In the genomic region with DNA sequence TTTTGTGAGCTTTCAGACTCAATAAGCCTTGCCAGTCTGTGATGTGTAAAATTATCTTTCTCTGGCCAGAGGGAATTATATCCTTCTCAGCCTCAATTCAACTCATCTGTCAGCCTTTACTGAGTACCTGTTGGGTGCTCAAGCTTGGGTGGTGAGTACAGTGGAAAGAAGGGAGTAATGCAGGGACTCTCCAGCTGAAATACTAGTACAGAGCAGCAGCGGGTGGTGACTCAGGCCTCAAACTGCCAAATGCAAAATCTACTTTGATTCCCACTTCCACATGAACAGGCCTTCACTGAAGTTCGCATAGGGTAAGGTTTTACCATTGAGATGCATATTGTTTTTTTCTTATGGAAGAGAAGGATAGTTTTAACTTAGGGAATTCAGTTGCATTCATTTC, we compare ENCODE assay signal across 23 cellular contexts.
"Had no signal": no experiment of that assay in that cellular context is flagged by ENCODE, and none has a peak within 500 bp of the region (broad histone marks: within the 10 kb centered on the region; RNA-seq: fewer than 3 reads in every experiment).

No MANE protein-coding gene starts in this region.

- H3K79me2 ChIP-seq: hepatocyte had no signal

- H3K4me1 ChIP-seq: breast epithelium, gastrocnemius medialis, left ventricle myocardium inferior, stomach, thyroid gland, upper lobe of left lung had no signal

- H3K4me3 ChIP-seq: breast epithelium, gastrocnemius medialis, hepatocyte, left ventricle myocardium inferior, lung, mucosa of descending colon, stomach, thyroid gland, upper lobe of left lung had no signal

- H3K27ac Mint-ChIP-seq: activated CD4-positive, alpha-beta T cell treated with anti-CD3 and anti-CD28 coated beads for 36 hours; activated naive CD4-positive, alpha-beta T cell treated with anti-CD3 and anti-CD28 coated beads, Interleukin-2, amount 50 U/mL, for 72 hours; activated T-cell treated with anti-CD3 and anti-CD28 coated beads, Interleukin-2, amount 50 U/mL, for 72 hours; dendritic cell treated with granulocyte-macrophage colony-stimulating factor and Interleukin-4, amounts not matched to agents 40 ng/mL and 50 ng/mL, for 4 days; nephron; stimulated activated naive B cell treated with anti-CD40 and anti-IgM and Interleukin-4, amounts not matched to agents 10 μg/mL and 1 μg/mL and 100 μg/mL, for 72 hours; T-helper 2 cell treated with Interferon-gamma antibody and Interleukin-4, amounts not matched to agents 5 μg/mL and 100 μg/mL, for 36 hours had no signal

- H3K27me3 Mint-ChIP-seq: activated CD4-positive, alpha-beta T cell treated with anti-CD3 and anti-CD28 coated beads for 36 hours; dendritic cell treated with granulocyte-macrophage colony-stimulating factor and Interleukin-4, amounts not matched to agents 40 ng/mL and 50 ng/mL, for 4 days; stimulated activated naive B cell treated with anti-CD40 and anti-IgM and Interleukin-4, amounts not matched to agents 10 μg/mL and 1 μg/mL and 100 μg/mL, for 72 hours had no signal

- H2AFZ ChIP-seq: hepatocyte had no signal

- H3K9me3 Mint-ChIP-seq: dendritic cell treated with granulocyte-macrophage colony-stimulating factor and Interleukin-4, amounts not matched to agents 40 ng/mL and 50 ng/mL, for 4 days; nephron; T-helper 2 cell treated with Interferon-gamma antibody and Interleukin-4, amounts not matched to agents 5 μg/mL and 100 μg/mL, for 36 hours had no signal

- H3K4me3 Mint-ChIP-seq: activated CD4-positive, alpha-beta T cell treated with anti-CD3 and anti-CD28 coated beads for 36 hours; activated T-cell treated with anti-CD3 and anti-CD28 coated beads, Interleukin-2, amount 50 U/mL, for 72 hours; dendritic cell treated with granulocyte-macrophage colony-stimulating factor and Interleukin-4, amounts not matched to agents 40 ng/mL and 50 ng/mL, for 4 days; nephron; stimulated activated naive B cell treated with anti-CD40 and anti-IgM and Interleukin-4, amounts not matched to agents 10 μg/mL and 1 μg/mL and 100 μg/mL, for 72 hours; T-helper 2 cell treated with Interferon-gamma antibody and Interleukin-4, amounts not matched to agents 5 μg/mL and 100 μg/mL, for 36 hours had no signal

- H3K9me3 ChIP-seq: breast epithelium, gastrocnemius medialis, left ventricle myocardium inferior, mucosa of descending colon, stomach, thyroid gland, upper lobe of left lung had no signal

- ATAC-seq: activated CD4-positive, alpha-beta T cell treated with anti-CD3 and anti-CD28 coated beads for 36 hours; activated naive CD4-positive, alpha-beta T cell treated with anti-CD3 and anti-CD28 coated beads, Interleukin-2, amount 50 U/mL, for 72 hours; activated T-cell treated with anti-CD3 and anti-CD28 coated beads, Interleukin-2, amount 50 U/mL, for 72 hours; gastrocnemius medialis; mucosa of descending colon; right cardiac atrium; stimulated activated naive B cell treated with anti-CD40 and anti-IgM and Interleukin-4, amounts not matched to agents 10 μg/mL and 1 μg/mL and 100 μg/mL, for 72 hours had no signal

- DNase-seq: activated CD4-positive, alpha-beta T cell treated with anti-CD3 and anti-CD28 coated beads for 36 hours; activated CD4-positive, CD25-positive, alpha-beta regulatory T cell; activated naive CD4-positive, alpha-beta T cell; activated T-cell treated with anti-CD3 and anti-CD28 coated beads for 4 hours; activated T-cell treated with anti-CD3 and anti-CD28 coated beads, Interleukin-2, amount 50 U/mL, for 72 hours; central memory CD4-positive, alpha-beta T cell; gastrocnemius medialis; left ventricle myocardium inferior; mucosa of descending colon; right cardiac atrium; stimulated activated CD4-positive, alpha-beta T cell treated with anti-CD3 and anti-CD28 coated beads, Interleukin-15, amount 100 ng/mL, for 24 hours; stimulated activated CD4-positive, alpha-beta T cell treated with anti-CD3 and anti-CD28 coated beads, Interleukin-2, amount 100 ng/mL, for 24 hours; stimulated activated naive B cell treated with anti-CD40 and anti-IgM and Interleukin-4, amounts not matched to agents 10 μg/mL and 1 μg/mL and 100 μg/mL, for 72 hours; stomach; thyroid gland; upper lobe of left lung had no signal

- H3K4me2 ChIP-seq: hepatocyte had no signal

- H3K36me3 ChIP-seq: breast epithelium, gastrocnemius medialis, left ventricle myocardium inferior, stomach, thyroid gland, upper lobe of left lung had no signal

- H3K36me3 Mint-ChIP-seq: activated naive CD4-positive, alpha-beta T cell treated with anti-CD3 and anti-CD28 coated beads, Interleukin-2, amount 50 U/mL, for 72 hours; stimulated activated naive B cell treated with anti-CD40 and anti-IgM and Interleukin-4, amounts not matched to agents 10 μg/mL and 1 μg/mL and 100 μg/mL, for 72 hours had no signal

- H3K27me3 ChIP-seq: breast epithelium, gastrocnemius medialis, hepatocyte, stomach, thyroid gland, upper lobe of left lung had no signal

- H3K4me1 Mint-ChIP-seq: activated CD4-positive, alpha-beta T cell treated with anti-CD3 and anti-CD28 coated beads for 36 hours; stimulated activated naive B cell treated with anti-CD40 and anti-IgM and Interleukin-4, amounts not matched to agents 10 μg/mL and 1 μg/mL and 100 μg/mL, for 72 hours had no signal

- H3K27ac ChIP-seq: breast epithelium, gastrocnemius medialis, hepatocyte, left ventricle myocardium inferior, stomach, thyroid gland, upper lobe of left lung had no signal
